In the genomic region with DNA sequence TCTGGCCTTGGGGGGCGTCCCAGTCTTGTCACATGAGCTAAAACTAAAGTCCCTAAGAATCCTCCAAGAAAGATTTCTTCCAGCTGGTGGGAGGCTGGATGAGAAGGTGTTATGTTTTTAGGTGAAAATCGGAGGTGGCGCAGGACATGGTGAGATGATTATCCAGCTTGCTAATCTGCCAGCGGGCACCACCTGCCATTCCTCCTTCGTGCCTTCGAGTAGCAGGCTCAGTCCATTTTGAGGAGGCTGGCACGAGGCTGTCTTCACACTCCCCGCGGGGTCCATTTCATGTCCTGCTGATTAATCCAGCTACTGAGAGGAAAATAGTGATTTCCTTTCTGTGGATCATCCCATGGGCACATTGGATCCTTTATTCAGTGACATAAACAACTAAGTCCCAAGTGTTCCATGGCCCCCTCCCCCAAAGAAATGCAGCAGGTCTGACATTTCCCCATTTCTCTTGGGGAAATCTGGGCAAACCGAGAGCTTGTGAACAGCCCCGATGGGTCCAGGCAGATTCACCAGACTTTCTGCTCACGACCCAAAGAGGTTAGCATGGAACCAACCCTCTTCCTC, we compare ENCODE assay signal across 22 cellular contexts. TPM values are rescaled to one million over a fixed set of nuclear protein-coding genes. Genes with fewer than 3 reads are reported as not detected.
DNase-seq lines count a peak whose midpoint lies in the region; ATAC-seq and TF ChIP-seq lines count a peak whose summit lies in the region.
"Had no signal": no experiment of that assay in that cellular context is flagged by ENCODE, and none has a peak within 500 bp of the region (broad histone marks: within the 10 kb centered on the region; RNA-seq: fewer than 3 reads in every experiment).

No MANE protein-coding gene starts in this region.

- peak; percentile 5 for DNase-seq in activated CD4-positive, alpha-beta T cell treated with anti-CD3 and anti-CD28 coated beads, Interleukin-2, amount 10 ng/mL, durations not matched to agents 7 days and 5 days
- DNase-seq in activated CD4-positive, alpha-beta T cell treated with anti-CD3 and anti-CD28 coated beads for 4 hours: no peak
- DNase-seq in H7 (peak; percentile 13), lower leg skin (ENCODE audit: low spot score in 2 of 2) (peak; percentile 10 to 72), activated T-cell treated with anti-CD3 and anti-CD28 coated beads for 4 hours (no peak)
- peak; percentile 16 for DNase-seq in stimulated activated CD8-positive, alpha-beta memory T cell treated with anti-CD3 and anti-CD28 coated beads, Interleukin-4, amount 100 ng/mL, for 48 hours
- DNase-seq: CD8-positive, alpha-beta memory T cell; DMS53; EL; HCEC 1CT; Karpas-422; MV-4-11; NCI-H1105 treated with DMSO at 0.1 percent for 48 hours; NCI-H1694; NCI-H2081 treated with DMSO at 0.1 percent for 48 hours; NCI-H524 treated with DMSO at 0.1 percent for 48 hours; NCI-H82 had no signal

- H3K27me3 ChIP-seq in H7 (ENCODE audit: control insufficient read depth, insufficient read depth, low read length): no peaks in the 10 kb centered on the region; the same call in 1 of the 2 replicates
- H3K27me3 ChIP-seq: Peyer's patch had no signal

- H3K4me3 Mint-ChIP-seq in activated CD4-positive, alpha-beta T cell treated with anti-CD3 and anti-CD28 coated beads, Interleukin-2, amount 10 ng/mL, durations not matched to agents 7 days and 5 days: no peak overlapping the region
- H3K4me3 Mint-ChIP-seq: CD8-positive, alpha-beta memory T cell; GM23338 had no signal

- H3K4me3 ChIP-seq in H7 (ENCODE audit: insufficient read depth, low read depth, low read length): no peak overlapping the region
- H3K4me3 ChIP-seq in lower leg skin (ENCODE audit: low read depth, poor library complexity, severe bottlenecking): no peak overlapping the region
- H3K4me3 ChIP-seq: GM23338, Peyer's patch had no signal

- TF ChIP-seq POLR2A in lower leg skin (IDR thresholded peaks at IDR 0.05): no peak

- H3K36me3 Mint-ChIP-seq in activated CD4-positive, alpha-beta T cell treated with anti-CD3 and anti-CD28 coated beads, Interleukin-2, amount 10 ng/mL, durations not matched to agents 7 days and 5 days (ENCODE audit: low read depth): peaks cover 29% of the 10 kb centered on the region

- no peak for TF ChIP-seq CTCF in lower leg skin (IDR thresholded peaks at IDR 0.05)

- CTCF ChIA-PET in activated CD4-positive, alpha-beta T cell treated with anti-CD3 and anti-CD28 coated beads, Interleukin-2, amount 10 ng/mL, durations not matched to agents 7 days and 5 days (lab: Charles Lee): interaction anchor here (0.8 to 2.8 kb wide), 5 partner anchors 9 to 42 kb away, joined by 3 to 10 read pairs (median 6); no protein-coding TSS in a partner anchor

- H3K9me3 Mint-ChIP-seq in activated CD4-positive, alpha-beta T cell treated with anti-CD3 and anti-CD28 coated beads, Interleukin-2, amount 10 ng/mL, durations not matched to agents 7 days and 5 days: no peaks in the 10 kb centered on the region

- ATAC-seq in HG02642 (IDR thresholded peaks at IDR 0.05; ENCODE audit: poor library complexity, unreplicated experiment) (no peak), HG02970 (IDR thresholded peaks at IDR 0.05; ENCODE audit: low FRiP score, unreplicated experiment) (no peak)
- ATAC-seq: GM23338 had no signal

- H3K36me3 ChIP-seq in H7 (replicated peaks; ENCODE audit: control insufficient read depth, insufficient read depth, low read length): no peaks in the 10 kb centered on the region
- H3K36me3 ChIP-seq: Peyer's patch had no signal

- intact Hi-C loops in lower leg skin (cut with DNase I; ENCODE audit: low total_unique reads): no loop called here

- POLR2A ChIA-PET in activated CD4-positive, alpha-beta T cell treated with anti-CD3 and anti-CD28 coated beads, Interleukin-2, amount 10 ng/mL, durations not matched to agents 7 days and 5 days (lab: Charles Lee): no interaction called here

- H3K27me3 Mint-ChIP-seq in activated CD4-positive, alpha-beta T cell treated with anti-CD3 and anti-CD28 coated beads, Interleukin-2, amount 10 ng/mL, durations not matched to agents 7 days and 5 days: no peaks in the 10 kb centered on the region

- peaks cover 33% of the 10 kb centered on the region for H3K4me1 Mint-ChIP-seq in activated CD4-positive, alpha-beta T cell treated with anti-CD3 and anti-CD28 coated beads, Interleukin-2, amount 10 ng/mL, durations not matched to agents 7 days and 5 days

- WGBS in lower leg skin, 2 donors: 92 to 93% methylated on average over 12 of the region's 12 CpGs

- H3K27ac Mint-ChIP-seq in activated CD4-positive, alpha-beta T cell treated with anti-CD3 and anti-CD28 coated beads, Interleukin-2, amount 10 ng/mL, durations not matched to agents 7 days and 5 days: no peak overlapping the region
- H3K27ac Mint-ChIP-seq: CD8-positive, alpha-beta memory T cell; GM23338; IgD-negative memory B cell had no signal

RNA-seq across cellular contexts. Expression of a gene that starts 38.2 kb away (rescaled TPM):
- total RNA-seq in activated CD4-positive, alpha-beta T cell treated with anti-CD3 and anti-CD28 coated beads, Interleukin-2, amount 10 ng/mL, durations not matched to agents 7 days and 5 days: 10 to 100 TPM; 65.5 to 79.0 TPM
- total RNA-seq in H7 (2014; rRNA removed; shearing (Covaris generic)): 20.5 and 24.1 TPM in 2 replicates
- total RNA-seq in lower leg skin: 10 to 100 TPM; 49.5 to 87.5 (median 59.0) TPM

Comparison
In these comparisons a context has a peak if more than half of its experiments do, and no peak if none do; other contexts are left out.
1. DNase-seq: peak in activated CD4-positive, alpha-beta T cell treated with anti-CD3 and anti-CD28 coated beads, Interleukin-2, amount 10 ng/mL, durations not matched to agents 7 days and 5 days (single experiment), H7 (single experiment), lower leg skin (2 of 2) and stimulated activated CD8-positive, alpha-beta memory T cell treated with anti-CD3 and anti-CD28 coated beads, Interleukin-4, amount 100 ng/mL, for 48 hours (single experiment); none in activated CD4-positive, alpha-beta T cell treated with anti-CD3 and anti-CD28 coated beads for 4 hours (0 of 2) and activated T-cell treated with anti-CD3 and anti-CD28 coated beads for 4 hours (single experiment).